Comparison of ENCODE assay signal across 10 cellular contexts in genomic region chr18:55546873-55547704, GRCh38. TPM values are rescaled to one million over a fixed set of nuclear protein-coding genes. Genes with fewer than 3 reads are reported as not detected.
A peak's percentile ranks its signal among the peaks of the same experiment; 100 is the strongest.
DNase-seq lines count a peak whose midpoint lies in the region; ATAC-seq lines count a peak whose summit lies in the region.
"Had no signal": no experiment of that assay in that cellular context is flagged by ENCODE, and none has a peak within 500 bp of the region (broad histone marks: within the 10 kb centered on the region; RNA-seq: fewer than 3 reads in every experiment).

No MANE protein-coding gene starts in this region.

- H3K27ac ChIP-seq in HUES6 (ENCODE audit: low read depth, low read length) (peak overlapping the region; percentile 39; the same call in 1 of the 2 replicates), subcutaneous abdominal adipose tissue (ENCODE audit: low read depth, low read length) (peak overlapping the region; percentile 2)
- H3K27ac ChIP-seq: neutrophil had no signal

- ATAC-seq in activated CD8-positive, alpha-beta T cell treated with anti-CD3 and anti-CD28 coated beads, Interleukin-2, amount 10 ng/mL, durations not matched to agents 7 days and 5 days, result no peak
- no peak for ATAC-seq in HG03439 (IDR thresholded peaks at IDR 0.05; ENCODE audit: unreplicated experiment)

- peaks cover 53% of the 10 kb centered on the region for H3K4me1 ChIP-seq in HUES6 (ENCODE audit: control insufficient read depth, insufficient read depth, low read length)
- H3K4me1 ChIP-seq in subcutaneous abdominal adipose tissue (ENCODE audit: control insufficient read depth in 5 of 5, insufficient read depth in 5 of 5, low read length in 5 of 5), result peaks cover 0 to 17% (median 4%) of the 10 kb centered on the region in 5 donors

- H3K9me3 ChIP-seq in HUES6 (ENCODE audit: control insufficient read depth, insufficient read depth, low read depth, low read length) (no peaks in the 10 kb centered on the region), subcutaneous abdominal adipose tissue (ENCODE audit: control insufficient read depth in 5 of 5, low read length in 5 of 5) (no peaks in the 10 kb centered on the region)
- H3K9me3 ChIP-seq: adrenal gland, neutrophil had no signal

- no peak overlapping the region for H3K9ac ChIP-seq in HUES6 (ENCODE audit: low read length)
- peak overlapping the region in 2 of 5 donors; percentile 35 to 56 for H3K9ac ChIP-seq in subcutaneous abdominal adipose tissue (ENCODE audit: low read length in 5 of 5)

- CTCF ChIA-PET in activated CD8-positive, alpha-beta T cell treated with anti-CD3 and anti-CD28 coated beads, Interleukin-2, amount 10 ng/mL, durations not matched to agents 7 days and 5 days (lab: Charles Lee), result no interaction called here

- H3K4me3 ChIP-seq in HUES6 (ENCODE audit: low read depth, low read length) (no peak overlapping the region), subcutaneous abdominal adipose tissue (ENCODE audit: low read depth in 1 of 5, low read length in 5 of 5) (peak overlapping the region in 1 of 5 donors; percentile 14)
- H3K4me3 ChIP-seq: adrenal gland had no signal

- no peaks in the 10 kb centered on the region for H3K36me3 Mint-ChIP-seq in activated CD8-positive, alpha-beta T cell treated with anti-CD3 and anti-CD28 coated beads, Interleukin-2, amount 10 ng/mL, durations not matched to agents 7 days and 5 days (ENCODE audit: low read depth)

- DNase-seq in astrocyte of the hippocampus (ENCODE audit: low read depth, low spot score) (peak; percentile 87), inferior parietal cortex (ENCODE audit: extremely low spot score) (peak; percentile 52), SW 1271 (lab: John Stamatoyannopoulos, UW) (no peak), activated T-cell treated with anti-CD3 and anti-CD28 coated beads for 4 hours (no peak)
- no peak for DNase-seq in activated CD8-positive, alpha-beta T cell treated with anti-CD3 and anti-CD28 coated beads, Interleukin-2, amount 10 ng/mL, durations not matched to agents 7 days and 5 days

- H3K27me3 Mint-ChIP-seq in activated CD8-positive, alpha-beta T cell treated with anti-CD3 and anti-CD28 coated beads, Interleukin-2, amount 10 ng/mL, durations not matched to agents 7 days and 5 days (ENCODE audit: low read depth), result no peaks in the 10 kb centered on the region

- no peak overlapping the region for H3K27ac Mint-ChIP-seq in activated CD8-positive, alpha-beta T cell treated with anti-CD3 and anti-CD28 coated beads, Interleukin-2, amount 10 ng/mL, durations not matched to agents 7 days and 5 days

- H3K27me3 ChIP-seq in HUES6 (ENCODE audit: control insufficient read depth, insufficient read depth, low read length) (no peaks in the 10 kb centered on the region), subcutaneous abdominal adipose tissue (ENCODE audit: control insufficient read depth in 5 of 5, insufficient read depth in 4 of 5, low read length in 5 of 5) (no peaks in the 10 kb centered on the region)
- H3K27me3 ChIP-seq: adrenal gland, neutrophil had no signal

- H3K4me3 Mint-ChIP-seq in activated CD8-positive, alpha-beta T cell treated with anti-CD3 and anti-CD28 coated beads, Interleukin-2, amount 10 ng/mL, durations not matched to agents 7 days and 5 days, result no peak overlapping the region

- H3K9me3 Mint-ChIP-seq in activated CD8-positive, alpha-beta T cell treated with anti-CD3 and anti-CD28 coated beads, Interleukin-2, amount 10 ng/mL, durations not matched to agents 7 days and 5 days (ENCODE audit: insufficient read depth), result no peaks in the 10 kb centered on the region

- POLR2A ChIA-PET in activated CD8-positive, alpha-beta T cell treated with anti-CD3 and anti-CD28 coated beads, Interleukin-2, amount 10 ng/mL, durations not matched to agents 7 days and 5 days (lab: Charles Lee), result no interaction called here

- H3K4me1 Mint-ChIP-seq in activated CD8-positive, alpha-beta T cell treated with anti-CD3 and anti-CD28 coated beads, Interleukin-2, amount 10 ng/mL, durations not matched to agents 7 days and 5 days (ENCODE audit: low read depth), result no peaks in the 10 kb centered on the region

- H3K36me3 ChIP-seq in HUES6 (ENCODE audit: control insufficient read depth, insufficient read depth, low read length), result peaks cover 8% of the 10 kb centered on the region; the same call in 1 of the 2 replicates
- peaks cover 0 to 3% (median 0%) of the 10 kb centered on the region in 5 donors for H3K36me3 ChIP-seq in subcutaneous abdominal adipose tissue (ENCODE audit: control insufficient read depth in 5 of 5, insufficient read depth in 5 of 5, low read length in 5 of 5)
- H3K36me3 ChIP-seq: adrenal gland, neutrophil had no signal

RNA-seq across cellular contexts. Expression of gene TCF4, which starts 40.9 kb away (rescaled TPM):
- total RNA-seq in activated CD8-positive, alpha-beta T cell treated with anti-CD3 and anti-CD28 coated beads, Interleukin-2, amount 10 ng/mL, durations not matched to agents 7 days and 5 days, result under 1 TPM; 0.21 to 0.26 TPM

Comparison
In these comparisons a context has a peak if more than half of its experiments do, and no peak if none do; other contexts are left out.
1. DNase-seq: peak in astrocyte of the hippocampus (single experiment) and inferior parietal cortex (single experiment); none in SW 1271 (0 of 2), activated T-cell treated with anti-CD3 and anti-CD28 coated beads for 4 hours (single experiment) and activated CD8-positive, alpha-beta T cell treated with anti-CD3 and anti-CD28 coated beads, Interleukin-2, amount 10 ng/mL, durations not matched to agents 7 days and 5 days (single experiment).